Comparison of ENCODE assay signal across 2 cellular contexts in the genomic region with DNA sequence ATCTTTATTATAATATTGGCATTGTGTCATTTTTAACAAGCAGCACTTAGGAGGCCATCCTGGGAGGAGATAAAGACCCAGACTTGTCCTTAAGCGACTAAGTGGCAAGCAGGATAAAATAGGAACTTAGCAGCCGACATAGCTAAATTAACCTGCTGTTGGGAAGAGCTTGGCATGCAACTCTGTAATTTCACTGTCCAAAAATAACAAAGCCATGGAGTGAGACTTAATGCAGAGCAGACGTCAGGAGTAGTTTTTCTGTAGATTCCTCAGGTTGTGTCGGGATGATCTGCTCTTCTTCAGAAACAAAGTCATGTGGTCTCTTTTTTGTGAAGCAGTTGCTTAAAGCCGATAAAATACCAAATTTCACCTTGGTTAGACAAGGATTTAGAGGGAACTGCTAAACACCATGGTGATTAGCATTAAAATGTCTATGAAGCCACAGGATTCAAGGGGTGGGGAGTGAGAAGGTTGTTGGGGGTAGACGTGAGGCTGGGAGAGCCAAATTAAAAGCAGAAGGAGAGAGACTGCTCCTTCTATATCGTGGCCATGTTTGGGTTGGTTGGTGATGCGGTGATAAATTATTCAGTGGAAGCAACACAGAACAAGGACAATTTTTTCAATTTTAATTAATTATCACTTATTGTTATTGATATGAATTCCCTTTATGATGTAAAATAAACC.
TF ChIP-seq lines count a peak whose summit lies in the region.

No MANE protein-coding gene starts in this region.

TF ChIP-seq in HEK293, 187 proteins besides CTCF, POLR2A, EP300 and RAD21 (continues in another document):
- TF ChIP-seq REST (tag by site-specific recombination; IDR thresholded peaks at IDR 0.05) (peak; percentile 94), ZNF280C (tag by site-specific recombination; IDR thresholded peaks at IDR 0.05) (no peak), SCRT1 (tag by site-specific recombination; IDR thresholded peaks at IDR 0.05; ENCODE audit: borderline replicate concordance) (peak; percentile 63; the same call in 1 of the 2 replicates), PRDM4 (tag by site-specific recombination; IDR thresholded peaks at IDR 0.05) (no peak), ZNF701 (tag by site-specific recombination; IDR thresholded peaks at IDR 0.05) (no peak), WT1 (tag by site-specific recombination; IDR thresholded peaks at IDR 0.05) (0 out of 2 replicates have a peak, but pooled peaks have one; percentile 8), ZEB2 (tag by site-specific recombination; IDR thresholded peaks at IDR 0.05) (no peak), ZNF510 (tag by site-specific recombination; IDR thresholded peaks at IDR 0.05; ENCODE audit: insufficient replicate concordance) (peak; percentile 14), ZNF335 (tag by site-specific recombination; conservative IDR thresholded peaks at IDR 0.05) (0 out of 2 replicates have a peak, but pooled peaks have one; percentile 4), ZNF658 (tag by site-specific recombination; IDR thresholded peaks at IDR 0.05) (no peak), FEZF1 (tag by site-specific recombination; IDR thresholded peaks at IDR 0.05) (peak; percentile 78), MYNN (tag by site-specific recombination; IDR thresholded peaks at IDR 0.05; ENCODE audit: borderline replicate concordance) (peak; percentile 37; the same call in 1 of the 2 replicates), IKZF3 (tag by site-specific recombination; IDR thresholded peaks at IDR 0.05) (peak; percentile 38; the same call in 1 of the 2 replicates)
- TF ChIP-seq, protein P1, sequence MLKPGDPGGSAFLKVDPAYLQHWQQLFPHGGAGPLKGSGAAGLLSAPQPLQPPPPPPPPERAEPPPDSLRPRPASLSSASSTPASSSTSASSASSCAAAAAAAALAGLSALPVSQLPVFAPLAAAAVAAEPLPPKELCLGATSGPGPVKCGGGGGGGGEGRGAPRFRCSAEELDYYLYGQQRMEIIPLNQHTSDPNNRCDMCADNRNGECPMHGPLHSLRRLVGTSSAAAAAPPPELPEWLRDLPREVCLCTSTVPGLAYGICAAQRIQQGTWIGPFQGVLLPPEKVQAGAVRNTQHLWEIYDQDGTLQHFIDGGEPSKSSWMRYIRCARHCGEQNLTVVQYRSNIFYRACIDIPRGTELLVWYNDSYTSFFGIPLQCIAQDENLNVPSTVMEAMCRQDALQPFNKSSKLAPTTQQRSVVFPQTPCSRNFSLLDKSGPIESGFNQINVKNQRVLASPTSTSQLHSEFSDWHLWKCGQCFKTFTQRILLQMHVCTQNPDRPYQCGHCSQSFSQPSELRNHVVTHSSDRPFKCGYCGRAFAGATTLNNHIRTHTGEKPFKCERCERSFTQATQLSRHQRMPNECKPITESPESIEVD (tag by site-specific recombination; IDR thresholded peaks at IDR 0.05) = peak; percentile 51

TF ChIP-seq in SK-N-SH, 30 proteins besides CTCF, POLR2A, EP300 and RAD21 (continued from another document):
- TF ChIP-seq REST (IDR thresholded peaks at IDR 0.05; ENCODE audit: low read depth, low read length) (peak; percentile 82), MEF2A (IDR thresholded peaks at IDR 0.05; ENCODE audit: borderline replicate concordance, low read depth) (peak; percentile 14; the same call in 1 of the 2 replicates), NFIC (IDR thresholded peaks at IDR 0.05; ENCODE audit: borderline replicate concordance) (peak; percentile 86)
- TF ChIP-seq, protein P2, sequence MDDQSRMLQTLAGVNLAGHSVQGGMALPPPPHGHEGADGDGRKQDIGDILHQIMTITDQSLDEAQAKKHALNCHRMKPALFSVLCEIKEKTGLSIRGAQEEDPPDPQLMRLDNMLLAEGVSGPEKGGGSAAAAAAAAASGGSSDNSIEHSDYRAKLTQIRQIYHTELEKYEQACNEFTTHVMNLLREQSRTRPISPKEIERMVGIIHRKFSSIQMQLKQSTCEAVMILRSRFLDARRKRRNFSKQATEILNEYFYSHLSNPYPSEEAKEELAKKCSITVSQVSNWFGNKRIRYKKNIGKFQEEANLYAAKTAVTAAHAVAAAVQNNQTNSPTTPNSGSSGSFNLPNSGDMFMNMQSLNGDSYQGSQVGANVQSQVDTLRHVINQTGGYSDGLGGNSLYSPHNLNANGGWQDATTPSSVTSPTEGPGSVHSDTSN (IDR thresholded peaks at IDR 0.05) = peak; percentile 73
